Comparison of ENCODE assay signal across 11 cellular contexts in the genomic region with DNA sequence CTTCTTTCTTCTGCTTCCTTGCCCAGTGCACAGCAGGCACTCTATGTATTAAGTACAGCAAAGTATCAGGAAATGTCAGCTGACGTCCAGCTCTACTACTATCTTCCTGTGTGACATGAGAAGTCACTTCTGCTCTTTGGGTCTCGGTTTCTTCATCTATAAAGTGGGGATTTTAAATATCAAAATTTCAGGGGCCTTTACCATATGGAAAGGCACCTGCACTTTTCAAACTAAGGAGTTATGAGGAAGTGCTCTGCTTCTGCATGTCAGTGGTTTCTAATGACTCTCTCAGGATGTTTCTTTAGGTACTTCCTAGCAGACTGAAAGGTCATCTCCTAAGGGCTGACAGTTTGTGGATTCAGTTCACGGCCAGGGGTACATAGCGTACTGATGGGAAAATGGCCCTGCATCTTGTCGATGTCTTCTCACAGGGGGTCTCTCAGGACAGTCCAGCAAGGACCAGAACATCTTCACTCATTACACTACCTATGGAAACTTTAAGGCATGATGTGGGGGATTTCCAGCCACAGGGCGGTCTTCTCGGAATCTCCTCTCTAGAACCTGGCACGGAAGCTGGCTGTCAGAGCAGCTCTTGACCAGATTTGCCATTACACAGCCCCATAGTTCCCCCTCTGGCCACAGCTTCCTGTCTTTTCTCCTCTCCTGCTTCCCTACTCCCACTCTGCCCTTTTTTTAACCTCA. TPM values are rescaled to one million over a fixed set of nuclear protein-coding genes. Genes with fewer than 3 reads are reported as not detected.
DNase-seq lines count a peak whose midpoint lies in the region; ATAC-seq, FAIRE-seq and TF ChIP-seq lines count a peak whose summit lies in the region.
"Had no signal": no experiment of that assay in that cellular context is flagged by ENCODE, and none has a peak within 500 bp of the region (broad histone marks: within the 10 kb centered on the region; RNA-seq: fewer than 3 reads in every experiment).

No MANE protein-coding gene starts in this region.

- peaks cover 6% of the 10 kb centered on the region for H3K9me3 ChIP-seq in lower lobe of right lung
- H3K9me3 ChIP-seq: pancreas had no signal

- peaks cover 15% of the 10 kb centered on the region for H3K4me1 ChIP-seq in lower lobe of right lung
- H3K4me1 ChIP-seq: pancreas had no signal

- TF ChIP-seq CTCF in lower lobe of right lung (IDR thresholded peaks at IDR 0.05) (no peak), MCF 10A (IDR thresholded peaks at IDR 0.05; ENCODE audit: unreplicated experiment) (no peak)

- ATAC-seq in GM21390 (IDR thresholded peaks at IDR 0.05; ENCODE audit: unreplicated experiment) (peak; percentile 63), HG03521 (IDR thresholded peaks at IDR 0.05; ENCODE audit: unreplicated experiment) (peak; percentile 46), lower lobe of right lung (peak; percentile 59 to 65), SK-N-SH treated with all-trans-retinoic acid at 6 μM for 48 hours (no peak)
- ATAC-seq: heart right ventricle had no signal

- peak; percentile 96 for FAIRE-seq in GM18507 (lab: Jason Lieb, UNC)
- FAIRE-seq: pancreas had no signal

- H3K9me3 Mint-ChIP-seq in MCF 10A (ENCODE audit: unreplicated experiment): no peaks in the 10 kb centered on the region
- H3K9me3 Mint-ChIP-seq: activated CD4-positive, alpha-beta memory T cell treated with anti-CD3 and anti-CD28 coated beads, Interleukin-2, amount 10 ng/mL, durations not matched to agents 7 days and 5 days had no signal

- H3K27me3 Mint-ChIP-seq in MCF 10A (ENCODE audit: insufficient read depth, unreplicated experiment): no peaks in the 10 kb centered on the region
- H3K27me3 Mint-ChIP-seq: activated CD4-positive, alpha-beta memory T cell treated with anti-CD3 and anti-CD28 coated beads, Interleukin-2, amount 10 ng/mL, durations not matched to agents 7 days and 5 days had no signal

- no peak overlapping the region for H3K4me3 Mint-ChIP-seq in MCF 10A (ENCODE audit: unreplicated experiment)
- H3K4me3 Mint-ChIP-seq: activated CD4-positive, alpha-beta memory T cell treated with anti-CD3 and anti-CD28 coated beads, Interleukin-2, amount 10 ng/mL, durations not matched to agents 7 days and 5 days had no signal

- H3K36me3 Mint-ChIP-seq in MCF 10A (ENCODE audit: insufficient read depth, unreplicated experiment): no peaks in the 10 kb centered on the region

- H3K27ac ChIP-seq in lower lobe of right lung: peak overlapping the region; percentile 21
- H3K27ac ChIP-seq: pancreas had no signal

- intact Hi-C loops in lower lobe of right lung (cut with DNase I): no loop called here
- intact Hi-C loops in MCF 10A (cut with micrococcal nuclease): no loop called here

- POLR2A ChIA-PET in MCF 10A (lab: Yijun Ruan, JAX): interaction anchor here (0.7 kb wide), 1 partner anchor 330 kb away, joined by 3 read pairs; no protein-coding TSS in a partner anchor

- no peak overlapping the region for H3K4me3 ChIP-seq in lower lobe of right lung
- H3K4me3 ChIP-seq: heart right ventricle, pancreas had no signal

- H3K4me1 Mint-ChIP-seq in MCF 10A (ENCODE audit: insufficient read depth, unreplicated experiment): no peaks in the 10 kb centered on the region

- H3K36me3 ChIP-seq in lower lobe of right lung: peaks cover 20% of the 10 kb centered on the region
- H3K36me3 ChIP-seq: pancreas had no signal

- H3K27me3 ChIP-seq in lower lobe of right lung (ENCODE audit: low read depth): no peaks in the 10 kb centered on the region
- H3K27me3 ChIP-seq: heart right ventricle, pancreas had no signal

- no peak overlapping the region for H3K27ac Mint-ChIP-seq in MCF 10A (ENCODE audit: low read depth, unreplicated experiment)
- H3K27ac Mint-ChIP-seq: activated CD4-positive, alpha-beta memory T cell treated with anti-CD3 and anti-CD28 coated beads, Interleukin-2, amount 10 ng/mL, durations not matched to agents 7 days and 5 days had no signal

- CTCF ChIA-PET in MCF 10A (lab: Yijun Ruan, JAX): no interaction called here

- no TSS peak for BruUV-seq in MCF 10A (replicated peaks; lab: Mats Ljungman, UMichigan)

- DNase-seq in GM18507 (ENCODE audit: extremely low spot score, insufficient read length, low read depth) (peak; percentile 38), lower lobe of right lung (no peak), superior temporal gyrus (ENCODE audit: extremely low spot score) (no peak), putamen (ENCODE audit: low spot score) (no peak), MCF 10A (ENCODE audit: unreplicated experiment) (no peak)
- DNase-seq: activated CD4-positive, alpha-beta memory T cell treated with anti-CD3 and anti-CD28 coated beads, Interleukin-2, amount 10 ng/mL, durations not matched to agents 7 days and 5 days; heart right ventricle; pancreas had no signal

TF ChIP-seq in SK-N-SH treated with all-trans-retinoic acid at 6 μM for 48 hours, 23 proteins besides CTCF, POLR2A, EP300 and RAD21:
- no peak for TF ChIP-seq OSR1 (CRISPR knock-in tag; IDR thresholded peaks at IDR 0.05)
- no peak for TF ChIP-seq ISL1 (CRISPR knock-in tag; IDR thresholded peaks at IDR 0.05)
- TF ChIP-seq ZNF565 (CRISPR knock-in tag; conservative IDR thresholded peaks at IDR 0.05; ENCODE audit: low read depth): no peak
- TF ChIP-seq, protein P1, sequence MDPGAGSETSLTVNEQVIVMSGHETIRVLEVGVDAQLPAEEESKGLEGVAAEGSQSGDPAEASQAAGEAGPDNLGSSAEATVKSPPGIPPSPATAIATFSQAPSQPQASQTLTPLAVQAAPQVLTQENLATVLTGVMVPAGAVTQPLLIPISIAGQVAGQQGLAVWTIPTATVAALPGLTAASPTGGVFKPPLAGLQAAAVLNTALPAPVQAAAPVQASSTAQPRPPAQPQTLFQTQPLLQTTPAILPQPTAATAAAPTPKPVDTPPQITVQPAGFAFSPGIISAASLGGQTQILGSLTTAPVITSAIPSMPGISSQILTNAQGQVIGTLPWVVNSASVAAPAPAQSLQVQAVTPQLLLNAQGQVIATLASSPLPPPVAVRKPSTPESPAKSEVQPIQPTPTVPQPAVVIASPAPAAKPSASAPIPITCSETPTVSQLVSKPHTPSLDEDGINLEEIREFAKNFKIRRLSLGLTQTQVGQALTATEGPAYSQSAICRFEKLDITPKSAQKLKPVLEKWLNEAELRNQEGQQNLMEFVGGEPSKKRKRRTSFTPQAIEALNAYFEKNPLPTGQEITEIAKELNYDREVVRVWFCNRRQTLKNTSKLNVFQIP (CRISPR knock-in tag; IDR thresholded peaks at IDR 0.05; ENCODE audit: borderline replicate concordance, low read depth): no peak
- TF ChIP-seq CSDC2 (CRISPR knock-in tag; IDR thresholded peaks at IDR 0.05): no peak
- no peak for TF ChIP-seq RARB (CRISPR knock-in tag; IDR thresholded peaks at IDR 0.05)
- no peak for TF ChIP-seq ESRRG (CRISPR knock-in tag; IDR thresholded peaks at IDR 0.05)
- no peak for TF ChIP-seq TOX (CRISPR knock-in tag; IDR thresholded peaks at IDR 0.05; ENCODE audit: borderline replicate concordance)
- no peak for TF ChIP-seq ZNF8 (CRISPR knock-in tag; IDR thresholded peaks at IDR 0.05)
- TF ChIP-seq TCF4 (CRISPR knock-in tag; IDR thresholded peaks at IDR 0.05; ENCODE audit: borderline replicate concordance): no peak
- no peak for TF ChIP-seq SNAI2 (CRISPR knock-in tag; IDR thresholded peaks at IDR 0.05)
- no peak for TF ChIP-seq BACH2 (CRISPR knock-in tag; IDR thresholded peaks at IDR 0.05; ENCODE audit: borderline replicate concordance)

RNA-seq across cellular contexts. Expression of a gene that starts 42.0 kb away (rescaled TPM):
- total RNA-seq in lower lobe of right lung (30.3 TPM), MCF 10A (2022) (28.4 and 34.7 TPM in 2 replicates)

RNA-seq across cellular contexts. Expression of a gene that starts 45.5 kb away (rescaled TPM):
- 42.5 TPM for total RNA-seq in lower lobe of right lung
- total RNA-seq in MCF 10A (2022): 4.7 and 5.9 TPM in 2 replicates
